ENCODE assay signal across 31 cellular contexts in genomic region chr1:232005300-232005699, GRCh38.
"Had no signal": no experiment of that assay in that cellular context is flagged by ENCODE, and none has a peak within 500 bp of the region (broad histone marks: within the 10 kb centered on the region; RNA-seq: fewer than 3 reads in every experiment).

No MANE protein-coding gene starts in this region.

- H3K27ac ChIP-seq: adrenal gland, ascending aorta, body of pancreas, brain microvascular endothelial cell, breast epithelium, cardiac muscle cell had no signal

- H3K4me1 ChIP-seq: adrenal gland, ascending aorta, body of pancreas, breast epithelium had no signal

- H3K4me3 ChIP-seq: adrenal gland, ascending aorta, body of pancreas, breast epithelium, cardiac muscle cell had no signal

- H3K27me3 ChIP-seq: adrenal gland, ascending aorta, body of pancreas, brain microvascular endothelial cell, breast epithelium, cardiac muscle cell had no signal

- ATAC-seq: activated naive CD8-positive, alpha-beta T cell treated with anti-CD3 and anti-CD28 coated beads, Interleukin-2, amount 50 U/mL, for 24 hours; activated T-cell treated with anti-CD3 and anti-CD28 coated beads, Interleukin-2, amount 50 U/mL, for 4 hours; activated T-cell treated with anti-CD3 and anti-CD28 coated beads, Interleukin-2, amount 50 U/mL, for 72 hours; activated T-helper 17 cell treated with anti-CD3 and anti-CD28 coated beads, Interleukin-2, amount 50 U/mL, for 72 hours; body of pancreas had no signal

- DNase-seq: activated effector memory CD4-positive, alpha-beta T cell treated with anti-CD3 and anti-CD28 coated beads, Interleukin-2, amount 50 U/mL, for 16 hours; activated effector memory CD4-positive, alpha-beta T cell treated with Interleukin-2 at 50 U/mL for 16 hours; activated gamma-delta T cell; activated gamma-delta T cell treated with Interleukin-2 at 50 U/mL for 16 hours; activated naive CD4-positive, alpha-beta T cell; activated naive CD4-positive, alpha-beta T cell treated with anti-CD3 and anti-CD28 coated beads for 36 hours; activated naive CD4-positive, alpha-beta T cell treated with anti-CD3 and anti-CD28 coated beads, Interleukin-2, amount 10 ng/mL, durations not matched to agents 7 days and 5 days; activated naive CD4-positive, alpha-beta T cell treated with anti-CD3 and anti-CD28 coated beads, Interleukin-2, amount 50 U/mL, for 16 hours; activated naive CD8-positive, alpha-beta T cell treated with anti-CD3 and anti-CD28 coated beads for 36 hours; activated naive CD8-positive, alpha-beta T cell treated with anti-CD3 and anti-CD28 coated beads, Interleukin-2, amount 10 ng/mL, durations not matched to agents 7 days and 5 days; activated naive CD8-positive, alpha-beta T cell treated with anti-CD3 and anti-CD28 coated beads, Interleukin-2, amount 50 U/mL, for 24 hours; activated T-cell treated with anti-CD3 and anti-CD28 coated beads, Interleukin-2, amount 50 U/mL, for 24 hours; activated T-cell treated with anti-CD3 and anti-CD28 coated beads, Interleukin-2, amount 50 U/mL, for 4 hours; activated T-cell treated with anti-CD3 and anti-CD28 coated beads, Interleukin-2, amount 50 U/mL, for 48 hours; activated T-cell treated with anti-CD3 and anti-CD28 coated beads, Interleukin-2, amount 50 U/mL, for 72 hours; adrenal gland; amniotic stem cell; amygdala; anterior cingulate cortex; aorta; body of pancreas; brain microvascular endothelial cell; caudate nucleus; central memory CD4-positive, alpha-beta T cell; cerebellar nuclear complex had no signal

- H3K9me3 ChIP-seq: adrenal gland, ascending aorta, body of pancreas, breast epithelium had no signal

- H3K36me3 ChIP-seq: adrenal gland, ascending aorta, brain microvascular endothelial cell, breast epithelium, cardiac muscle cell had no signal

- FAIRE-seq: astrocyte, bronchial epithelial cell had no signal
